8 cellular contexts compared by ENCODE assay signal in genomic region chr21:26843912-26844257, GRCh38. TPM values are rescaled to one million over a fixed set of nuclear protein-coding genes. Genes with fewer than 3 reads are reported as not detected.
DNase-seq lines count a peak whose midpoint lies in the region; ATAC-seq and TF ChIP-seq lines count a peak whose summit lies in the region.

No MANE protein-coding gene starts in this region.

- POLR2A ChIA-PET in naive thymus-derived CD8-positive, alpha-beta T cell (lab: Charles Lee), result no interaction called here

- no peak for TF ChIP-seq CTCF in endodermal cell (conservative IDR thresholded peaks at IDR 0.05)

- WGBS in endodermal cell (ENCODE audit: insufficient coverage in 1 of 2, insufficient read length in 1 of 2), 2 experiments, result 0 to 1% methylated on average over 3 to 11 of the region's 12 CpGs

- H3K4me1 Mint-ChIP-seq in endodermal cell, result peaks cover 24% of the 10 kb centered on the region
- H3K4me1 Mint-ChIP-seq in naive thymus-derived CD8-positive, alpha-beta T cell, result peaks cover 19 to 54% (median 38%) of the 10 kb centered on the region in 4 donors

- H3K4me3 Mint-ChIP-seq in endodermal cell, result peak overlapping the region; percentile 80
- H3K4me3 Mint-ChIP-seq in naive thymus-derived CD8-positive, alpha-beta T cell, result peak overlapping the region; percentile 64 to 85 (median 76)

- peaks cover 17% of the 10 kb centered on the region for H3K27me3 Mint-ChIP-seq in endodermal cell (ENCODE audit: insufficient read depth)
- peaks cover 43 to 79% (median 65%) of the 10 kb centered on the region in 5 donors for H3K27me3 Mint-ChIP-seq in naive thymus-derived CD8-positive, alpha-beta T cell

- peaks cover 13% of the 10 kb centered on the region for H3K36me3 ChIP-seq in ES-I3 (ENCODE audit: insufficient read depth, low read length)
- peaks cover 39% of the 10 kb centered on the region for H3K36me3 ChIP-seq in NT2/D1 (ENCODE audit: insufficient read depth, insufficient read length, low read length)
- H3K36me3 ChIP-seq in endodermal cell (ENCODE audit: control insufficient read depth, insufficient read depth, low read length), result peaks cover 35% of the 10 kb centered on the region

- ATAC-seq in naive thymus-derived CD8-positive, alpha-beta T cell, result no peak
- no peak for ATAC-seq in GM21825 (IDR thresholded peaks at IDR 0.05; ENCODE audit: unreplicated experiment)
- no peak for ATAC-seq in HG03139 (IDR thresholded peaks at IDR 0.05; ENCODE audit: unreplicated experiment)

- H3K36me3 Mint-ChIP-seq in endodermal cell (ENCODE audit: low read depth), result peaks cover 36% of the 10 kb centered on the region
- no peaks in the 10 kb centered on the region for H3K36me3 Mint-ChIP-seq in naive thymus-derived CD8-positive, alpha-beta T cell

- peak overlapping the region; percentile 20 for H3K27ac ChIP-seq in endodermal cell (ENCODE audit: low read depth, low read length)

- DNase-seq in NT2/D1 (ENCODE audit: low read depth, low spot score) (peak; percentile 16), endodermal cell (no peak), 8988T (no peak)
- DNase-seq in naive thymus-derived CD8-positive, alpha-beta T cell, result no peak
- no peak for DNase-seq in stimulated activated CD4-positive, alpha-beta T cell treated with anti-CD3 and anti-CD28 coated beads, Interleukin-1b, Interleukin-23, amount 100 ng/mL, for 48 hours

- H3K4me3 ChIP-seq in NT2/D1 (ENCODE audit: insufficient read length, low read depth) (peak overlapping the region; percentile 95), endodermal cell (ENCODE audit: low read length) (peak overlapping the region; percentile 93)

- H3K27me3 ChIP-seq in NT2/D1 (ENCODE audit: insufficient read depth, insufficient read length) (peaks cover 19% of the 10 kb centered on the region), endodermal cell (ENCODE audit: control insufficient read depth, insufficient read depth, low read length, poor library complexity, severe bottlenecking) (peaks cover 12% of the 10 kb centered on the region)

- H3K27ac Mint-ChIP-seq in endodermal cell, result peak overlapping the region; percentile 94
- H3K27ac Mint-ChIP-seq in naive thymus-derived CD8-positive, alpha-beta T cell, result peak overlapping the region in 1 of 10 donors; percentile 13

- H3K9ac ChIP-seq in ES-I3 (ENCODE audit: low read depth, low read length) (peak overlapping the region; percentile 94), NT2/D1 (ENCODE audit: insufficient read length, low read depth) (peak overlapping the region; percentile 98), endodermal cell (ENCODE audit: extremely low read depth, low read length, poor library complexity, severe bottlenecking) (peak overlapping the region; percentile 87)

- peaks cover 2% of the 10 kb centered on the region for H3K9me3 Mint-ChIP-seq in endodermal cell
- peaks cover 0 to 3% (median 0%) of the 10 kb centered on the region in 9 donors for H3K9me3 Mint-ChIP-seq in naive thymus-derived CD8-positive, alpha-beta T cell

- no peaks in the 10 kb centered on the region for H3K9me3 ChIP-seq in ES-I3 (ENCODE audit: control insufficient read depth, insufficient read depth, low read length)
- H3K9me3 ChIP-seq in NT2/D1 (ENCODE audit: insufficient read depth, low read length), result peaks cover 5% of the 10 kb centered on the region; the same call in 1 of the 2 replicates
- no peaks in the 10 kb centered on the region for H3K9me3 ChIP-seq in endodermal cell (ENCODE audit: control insufficient read depth, low read length)

- no peaks in the 10 kb centered on the region for H3K4me1 ChIP-seq in ES-I3 (ENCODE audit: insufficient read depth, low read length)
- H3K4me1 ChIP-seq in NT2/D1 (ENCODE audit: insufficient read depth, insufficient read length), result peaks cover 3% of the 10 kb centered on the region
- H3K4me1 ChIP-seq in endodermal cell (ENCODE audit: control insufficient read depth, insufficient read depth, low read length), result no peaks in the 10 kb centered on the region

RNA-seq across cellular contexts. Expression of gene ADAMTS1, which starts 1.3 kb away (rescaled TPM):
- 10 to 100 TPM; 24.2 to 24.3 TPM for total RNA-seq in endodermal cell
- 12.8 TPM for polyA plus RNA-seq in endodermal cell (2013, experiment 1 of 2)
- 11.3 TPM for polyA plus RNA-seq in endodermal cell (2013, experiment 2 of 2)
- total RNA-seq in naive thymus-derived CD8-positive, alpha-beta T cell, result not detected
- under 1 TPM; 0.09 to 0.45 (median 0.14) TPM for polyA plus RNA-seq in naive thymus-derived CD8-positive, alpha-beta T cell

Comparison
In these comparisons a context has a peak if more than half of its experiments do, and no peak if none do; other contexts are left out.
1. RNA of gene ADAMTS1, which starts 1.3 kb away (total RNA-seq): 24.2 to 24.3 TPM in endodermal cell; not detected in naive thymus-derived CD8-positive, alpha-beta T cell; every median in the first group is over 10 times any median in the second.
2. Peak in every context shown above with its lines, with median percentiles within 50 percentile points of each other: H3K9ac ChIP-seq.